ENCODE assay signal across 20 cellular contexts in the genomic region with DNA sequence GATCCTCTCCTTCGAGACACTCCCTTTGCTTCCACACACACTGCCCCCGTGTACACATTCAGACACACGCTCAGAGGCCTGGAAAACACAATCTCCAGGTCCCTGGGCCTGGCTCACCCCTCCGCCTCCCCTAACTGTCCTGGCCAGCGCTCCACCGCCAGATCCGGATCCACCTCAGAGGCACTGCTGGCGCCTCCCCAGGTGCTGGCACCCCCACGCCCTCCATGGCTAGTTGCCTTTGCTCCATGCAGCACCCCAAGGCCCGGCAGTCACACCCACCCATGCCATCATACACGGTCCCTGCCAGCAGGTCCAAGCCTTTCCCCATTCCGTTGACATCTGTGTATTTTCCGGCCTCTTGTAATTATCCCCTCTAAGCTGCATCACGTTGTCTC. TPM values are rescaled to one million over a fixed set of nuclear protein-coding genes. Genes with fewer than 3 reads are reported as not detected.
DNase-seq lines count a peak whose midpoint lies in the region; ATAC-seq, FAIRE-seq and TF ChIP-seq lines count a peak whose summit lies in the region.
"Had no signal": no experiment of that assay in that cellular context is flagged by ENCODE, and none has a peak within 500 bp of the region (broad histone marks: within the 10 kb centered on the region; RNA-seq: fewer than 3 reads in every experiment).

No MANE protein-coding gene starts in this region.

- H3K27me3 Mint-ChIP-seq in WTC11 (ENCODE audit: low read depth), result no peaks in the 10 kb centered on the region
- H3K27me3 Mint-ChIP-seq in activated CD8-positive, alpha-beta memory T cell treated with anti-CD3 and anti-CD28 coated beads, Interleukin-2, amount 10 ng/mL, durations not matched to agents 7 days and 5 days, result peaks cover 15% of the 10 kb centered on the region

- peak overlapping the region; percentile 74 for H3K4me2 ChIP-seq in keratinocyte (ENCODE audit: control insufficient read depth, extremely low read depth, insufficient read depth, low read depth, low read length)

- WGBS in pancreas, 2 donors, result 37 to 38% methylated on average over 14 of the region's 14 CpGs

- peaks cover 21% of the 10 kb centered on the region for H3K36me3 Mint-ChIP-seq in WTC11
- H3K36me3 Mint-ChIP-seq in activated CD8-positive, alpha-beta memory T cell treated with anti-CD3 and anti-CD28 coated beads, Interleukin-2, amount 10 ng/mL, durations not matched to agents 7 days and 5 days, result no peaks in the 10 kb centered on the region

- no peaks in the 10 kb centered on the region for H3K79me2 ChIP-seq in keratinocyte (ENCODE audit: control insufficient read depth, insufficient read depth, low read length)

- peaks cover 3% of the 10 kb centered on the region for H3K9me1 ChIP-seq in keratinocyte (ENCODE audit: control insufficient read depth, extremely low read depth, insufficient read depth, low read length)

- peak overlapping the region; percentile 67 for H2AFZ ChIP-seq in keratinocyte (ENCODE audit: control insufficient read depth, low read length)

- CTCF ChIA-PET in WTC11 (lab: Charles Lee), result interaction anchor here (0.8 to 1.3 kb wide), 3 partner anchors 80 to 296 kb away, joined by 3 to 4 read pairs (median 4); a partner anchor contains a TSS
- CTCF ChIA-PET in activated CD8-positive, alpha-beta memory T cell treated with anti-CD3 and anti-CD28 coated beads, Interleukin-2, amount 10 ng/mL, durations not matched to agents 7 days and 5 days (lab: Charles Lee), result no interaction called here

- no peaks in the 10 kb centered on the region for H4K20me1 ChIP-seq in keratinocyte (ENCODE audit: control insufficient read depth, extremely low read depth, insufficient read depth, low read length)

- H3K4me3 Mint-ChIP-seq in WTC11, result peak overlapping the region; percentile 55; the same call in 1 of the 2 replicates
- H3K4me3 Mint-ChIP-seq in activated CD8-positive, alpha-beta memory T cell treated with anti-CD3 and anti-CD28 coated beads, Interleukin-2, amount 10 ng/mL, durations not matched to agents 7 days and 5 days, result no peak overlapping the region
- H3K4me3 Mint-ChIP-seq: neural crest cell had no signal

- DNase-seq in WTC11 (ENCODE audit: low spot score), result no peak
- no peak for DNase-seq in keratinocyte (ENCODE audit: low read depth, low spot score)
- DNase-seq in pancreas, result peak in 3 of 6 donors; percentile 40 to 77 (median 66)
- no peak for DNase-seq in activated CD8-positive, alpha-beta memory T cell treated with anti-CD3 and anti-CD28 coated beads, Interleukin-2, amount 10 ng/mL, durations not matched to agents 7 days and 5 days
- no peak for DNase-seq in activated CD4-positive, alpha-beta T cell treated with anti-CD3 and anti-CD28 coated beads for 48 hours
- no peak for DNase-seq in foreskin melanocyte
- DNase-seq in AG08395 (ENCODE audit: low spot score), result no peak
- DNase-seq: 8988T; heart right ventricle; mesendoderm; stimulated activated CD4-positive, alpha-beta T cell treated with anti-CD3 and anti-CD28 coated beads, Interleukin-2, amount 100 ng/mL, for 48 hours; T-helper 9 cell had no signal

- no peaks in the 10 kb centered on the region for H3K9me3 ChIP-seq in keratinocyte (ENCODE audit: control insufficient read depth, low read depth, low read length)
- H3K9me3 ChIP-seq in pancreas, result no peaks in the 10 kb centered on the region
- H3K9me3 ChIP-seq: heart right ventricle had no signal

- intact Hi-C loops in pancreas (cut with DNase I), result no loop called here

- peak overlapping the region; percentile 84 for H3K27ac Mint-ChIP-seq in WTC11
- H3K27ac Mint-ChIP-seq in activated CD8-positive, alpha-beta memory T cell treated with anti-CD3 and anti-CD28 coated beads, Interleukin-2, amount 10 ng/mL, durations not matched to agents 7 days and 5 days, result no peak overlapping the region

- TF ChIP-seq CTCF in C4-2B (conservative IDR thresholded peaks at IDR 0.05) (no peak), WTC11 (IDR thresholded peaks at IDR 0.05) (no peak), keratinocyte (optimal IDR thresholded peaks at IDR 0.05 in 1 of 3, IDR thresholded peaks at IDR 0.05 in 1 of 3, conservative IDR thresholded peaks at IDR 0.05 in 1 of 3; ENCODE audit: extremely low read depth in 1 of 3, insufficient read depth in 2 of 3, low read length in 3 of 3) (no peak), pancreas (IDR thresholded peaks at IDR 0.05) (no peak)

- POLR2A ChIA-PET in WTC11 (lab: Charles Lee), result no interaction called here

- FAIRE-seq in keratinocyte (lab: Jason Lieb, UNC), result peak; percentile 46
- no peak for FAIRE-seq in pancreas (lab: Jason Lieb, UNC)
- FAIRE-seq: D721Med, GM12891 had no signal

- peaks cover 37% of the 10 kb centered on the region for H3K4me1 ChIP-seq in keratinocyte (ENCODE audit: control insufficient read depth, extremely low read depth, insufficient read depth, low read length)
- H3K4me1 ChIP-seq in pancreas, result peaks cover 17 to 19% (median 19%) of the 10 kb centered on the region in 3 donors
- H3K4me1 ChIP-seq: heart right ventricle had no signal

- dilution Hi-C loops in keratinocyte (cut with MboI; ENCODE audit: extremely low pct_ligation_motif_present, low sequenced_read_pairs), result no loop called here

- peak overlapping the region; percentile 55 for H3K9ac ChIP-seq in keratinocyte (ENCODE audit: control insufficient read depth, extremely low read depth, insufficient read depth, low read length)

- H3K36me3 ChIP-seq in keratinocyte (ENCODE audit: control insufficient read depth in 2 of 2, extremely low read depth in 1 of 2, insufficient read depth in 2 of 2, low read length in 2 of 2) (peaks cover 9 to 16% of the 10 kb centered on the region in 2 experiments), pancreas (peaks cover 0 to 18% (median 0%) of the 10 kb centered on the region in 3 donors)
- H3K36me3 ChIP-seq: cardiac muscle cell, heart right ventricle had no signal

- H3K27ac ChIP-seq in C4-2B (peak overlapping the region; percentile 85), keratinocyte (ENCODE audit: control insufficient read depth, insufficient read depth, low read length) (no peak overlapping the region), pancreas (peak overlapping the region; percentile 40 to 80 (median 72))
- H3K27ac ChIP-seq: cardiac muscle cell, heart right ventricle, SK-N-MC had no signal

- ATAC-seq in WTC11 (no peak), pancreas (peak; percentile 5 to 11 (median 7))
- no peak for ATAC-seq in activated CD8-positive, alpha-beta memory T cell treated with anti-CD3 and anti-CD28 coated beads, Interleukin-2, amount 10 ng/mL, durations not matched to agents 7 days and 5 days
- ATAC-seq: activated CD4-positive, CD25-positive, alpha-beta regulatory T cell treated with anti-CD3 and anti-CD28 coated beads, Interleukin-2, amount 50 U/mL, for 24 hours; heart right ventricle; Panc1 had no signal

- peaks cover 41% of the 10 kb centered on the region for H3K4me1 Mint-ChIP-seq in WTC11
- H3K4me1 Mint-ChIP-seq in activated CD8-positive, alpha-beta memory T cell treated with anti-CD3 and anti-CD28 coated beads, Interleukin-2, amount 10 ng/mL, durations not matched to agents 7 days and 5 days, result peaks cover 13% of the 10 kb centered on the region

- H3K27me3 ChIP-seq in keratinocyte (ENCODE audit: control insufficient read depth, extremely low read depth, insufficient read depth, low read length), result no peaks in the 10 kb centered on the region
- H3K27me3 ChIP-seq in pancreas, result no peaks in the 10 kb centered on the region
- H3K27me3 ChIP-seq: cardiac muscle cell had no signal

- H3K4me3 ChIP-seq in keratinocyte (ENCODE audit: control insufficient read depth in 2 of 3, extremely low read depth in 1 of 3, insufficient read depth in 2 of 3, low read depth in 1 of 3, low read length in 3 of 3) (peak overlapping the region; percentile 37 to 46 (median 43)), pancreas (peak overlapping the region; percentile 18 to 49 (median 38))
- H3K4me3 ChIP-seq: cardiac muscle cell, heart right ventricle, SK-N-MC had no signal

- no peaks in the 10 kb centered on the region for H3K9me3 Mint-ChIP-seq in WTC11
- H3K9me3 Mint-ChIP-seq in activated CD8-positive, alpha-beta memory T cell treated with anti-CD3 and anti-CD28 coated beads, Interleukin-2, amount 10 ng/mL, durations not matched to agents 7 days and 5 days (ENCODE audit: low read depth), result no peaks in the 10 kb centered on the region
- H3K9me3 Mint-ChIP-seq: neural crest cell had no signal

TF ChIP-seq in WTC11, 78 proteins besides CTCF, POLR2A, EP300 and RAD21 (continues in another document):
- TF ChIP-seq ZNF232 (CRISPR knock-in tag; IDR thresholded peaks at IDR 0.05) (no peak), ZNF396 (CRISPR knock-in tag; IDR thresholded peaks at IDR 0.05; ENCODE audit: borderline replicate concordance) (no peak), ZNF671 (CRISPR knock-in tag; IDR thresholded peaks at IDR 0.05) (no peak), JUN (CRISPR knock-in tag; IDR thresholded peaks at IDR 0.05) (no peak)

RNA-seq across cellular contexts. Expression of a gene that starts 11.1 kb away (rescaled TPM):
- total RNA-seq in WTC11 (2021) (34.9 to 40.7 TPM (median 38.9 TPM) in 3 replicates), pancreas (10 to 100 TPM; 32.6 to 59.8 (median 38.7) TPM)
- polyA plus RNA-seq in keratinocyte (7.8 to 14.7 TPM (median 11.1 TPM) in 3 replicates), pancreas (10 to 100 TPM; 17.8 to 45.9 TPM)
- polyA plus RNA-seq in keratinocyte (2011; ENCODE audit: low read depth), result 60.9 TPM
- 5.6 and 11.6 TPM in 2 replicates for polyA plus RNA-seq in keratinocyte (2011; cell fraction: cytosol; rRNA removed)
- polyA plus RNA-seq in keratinocyte (2011; cell fraction: nucleus; rRNA removed), result 54.0 and 57.5 TPM in 2 replicates
- polyA plus RNA-seq in keratinocyte (2012; ENCODE audit: low replicate concordance), result 17.2 and 51.6 TPM in 2 replicates
- 16.9 to 32.8 TPM (median 29.5 TPM) in 3 replicates for polyA minus RNA-seq in keratinocyte
- 23.2 TPM for polyA minus RNA-seq in keratinocyte (2011; cell fraction: cytosol; rRNA and poly(A)+ RNA removed)
- polyA minus RNA-seq in keratinocyte (2011; cell fraction: nucleus; rRNA and poly(A)+ RNA removed), result 32.8 and 35.9 TPM in 2 replicates
- total RNA-seq in activated CD8-positive, alpha-beta memory T cell treated with anti-CD3 and anti-CD28 coated beads, Interleukin-2, amount 10 ng/mL, durations not matched to agents 7 days and 5 days, result under 1 TPM; 0.41 to 0.52 TPM

RNA-seq across cellular contexts. Expression of a gene that starts 40.2 kb away (rescaled TPM):
- total RNA-seq in WTC11 (2021) (14.1 to 21.3 TPM (median 20.3 TPM) in 3 replicates), pancreas (10 to 100 TPM in 1 of 6 donors, 1 to 10 TPM in 5; 5.7 to 10.1 (median 6.5) TPM)
- polyA plus RNA-seq in keratinocyte (17.2 to 20.9 TPM (median 17.9 TPM) in 3 replicates), pancreas (10 to 100 TPM in 1 of 2 donors, 1 to 10 TPM in 1; 9.9 to 20.7 TPM)
- 7.3 TPM for polyA plus RNA-seq in keratinocyte (2011; ENCODE audit: low read depth)
- polyA plus RNA-seq in keratinocyte (2011; cell fraction: cytosol; rRNA removed), result 8.5 and 12.3 TPM in 2 replicates
- polyA plus RNA-seq in keratinocyte (2011; cell fraction: nucleus; rRNA removed), result 20.6 and 21.2 TPM in 2 replicates
- 8.5 and 12.4 TPM in 2 replicates for polyA plus RNA-seq in keratinocyte (2012; ENCODE audit: low replicate concordance)
- polyA minus RNA-seq in keratinocyte, result 8.4 to 18.3 TPM (median 14.8 TPM) in 3 replicates
- polyA minus RNA-seq in keratinocyte (2011; cell fraction: cytosol; rRNA and poly(A)+ RNA removed), result 5.6 TPM
- 5.5 and 8.3 TPM in 2 replicates for polyA minus RNA-seq in keratinocyte (2011; cell fraction: nucleus; rRNA and poly(A)+ RNA removed)
- 10 to 100 TPM; 14.7 to 20.9 TPM for total RNA-seq in activated CD8-positive, alpha-beta memory T cell treated with anti-CD3 and anti-CD28 coated beads, Interleukin-2, amount 10 ng/mL, durations not matched to agents 7 days and 5 days

Comparison
In these comparisons a context has a peak if more than half of its experiments do, and no peak if none do; other contexts are left out.
1. ATAC-seq: peak in pancreas (4 of 4); none in WTC11 (single experiment) and activated CD8-positive, alpha-beta memory T cell treated with anti-CD3 and anti-CD28 coated beads, Interleukin-2, amount 10 ng/mL, durations not matched to agents 7 days and 5 days (single experiment).
2. RNA of a gene that starts 11.1 kb away (total RNA-seq): 34.9 to 40.7 TPM in WTC11 and 32.6 to 59.8 TPM in pancreas; 0.41 to 0.52 TPM in activated CD8-positive, alpha-beta memory T cell treated with anti-CD3 and anti-CD28 coated beads, Interleukin-2, amount 10 ng/mL, durations not matched to agents 7 days and 5 days; every median in the first group is over 10 times any median in the second.